Comparison of ENCODE assay signal across 22 cellular contexts in genomic region chr17:68709461-68709860, GRCh38.
DNase-seq lines count a peak whose midpoint lies in the region; ATAC-seq and TF ChIP-seq lines count a peak whose summit lies in the region.
"Had no signal": no experiment of that assay in that cellular context is flagged by ENCODE, and none has a peak within 500 bp of the region (broad histone marks: within the 10 kb centered on the region; RNA-seq: fewer than 3 reads in every experiment).

No MANE protein-coding gene starts in this region.

- H3K79me1 ChIP-seq in mesenchymal stem cell (replicated peaks; ENCODE audit: low read length, poor library complexity, severe bottlenecking): no peaks in the 10 kb centered on the region

- no peak overlapping the region for H3K14ac ChIP-seq in mesenchymal stem cell (ENCODE audit: low read length in 2 of 2)

- no peak for TF ChIP-seq POLR2A in vagina (IDR thresholded peaks at IDR 0.05)

- H3K4me1 ChIP-seq in left ventricle myocardium inferior (peaks cover 7% of the 10 kb centered on the region), adipocyte (ENCODE audit: control insufficient read depth, insufficient read depth, low read length) (peaks cover 39% of the 10 kb centered on the region), mesenchymal stem cell (ENCODE audit: control insufficient read depth, insufficient read depth, low read depth, low read length) (no peaks in the 10 kb centered on the region), vagina (peaks cover 36% of the 10 kb centered on the region)
- H3K4me1 ChIP-seq: BE2C had no signal

- peaks cover 11% of the 10 kb centered on the region for H3K27me3 ChIP-seq in left ventricle myocardium inferior (ENCODE audit: low read depth)
- no peaks in the 10 kb centered on the region for H3K27me3 ChIP-seq in adipocyte (replicated peaks; ENCODE audit: control insufficient read depth, insufficient read depth, low read length)
- H3K27me3 ChIP-seq in mesenchymal stem cell (ENCODE audit: control insufficient read depth in 1 of 2, insufficient read depth in 1 of 2, low read length in 2 of 2): peaks cover 0 to 13% of the 10 kb centered on the region in 2 experiments
- H3K27me3 ChIP-seq in vagina: no peaks in the 10 kb centered on the region

- no peak overlapping the region for H3K23ac ChIP-seq in mesenchymal stem cell (ENCODE audit: low read length in 2 of 2)

- H2BK120ac ChIP-seq in mesenchymal stem cell (ENCODE audit: low read depth, low read length): no peak overlapping the region

- no peak overlapping the region for H2AFZ ChIP-seq in mesenchymal stem cell (ENCODE audit: low read depth, low read length)

- no peak overlapping the region for H4K91ac ChIP-seq in mesenchymal stem cell (ENCODE audit: low read length)

- no peak overlapping the region for H3K4ac ChIP-seq in mesenchymal stem cell (ENCODE audit: low read depth in 1 of 2, low read length in 2 of 2)

- H3K9ac ChIP-seq in adipocyte (ENCODE audit: low read length): peak overlapping the region; percentile 43
- H3K9ac ChIP-seq in mesenchymal stem cell (ENCODE audit: low read length): peak overlapping the region; percentile 80

- H3K9me3 ChIP-seq in left ventricle myocardium inferior (replicated peaks) (no peaks in the 10 kb centered on the region), adipocyte (ENCODE audit: control insufficient read depth, low read length) (no peaks in the 10 kb centered on the region), mesenchymal stem cell (ENCODE audit: control insufficient read depth, low read length) (no peaks in the 10 kb centered on the region), vagina (no peaks in the 10 kb centered on the region)
- H3K9me3 ChIP-seq: BE2C had no signal

- no peak overlapping the region for H2AK5ac ChIP-seq in mesenchymal stem cell (ENCODE audit: low read length, severe bottlenecking)

- H4K8ac ChIP-seq in mesenchymal stem cell (ENCODE audit: low read length): no peak overlapping the region

- H3K4me2 ChIP-seq in mesenchymal stem cell (ENCODE audit: low read length, poor library complexity, severe bottlenecking): no peak overlapping the region

- peak overlapping the region in 1 of 2 experiments; percentile 45 for H2BK12ac ChIP-seq in mesenchymal stem cell (ENCODE audit: low read length in 2 of 2)

- no peaks in the 10 kb centered on the region for H3K36me3 ChIP-seq in left ventricle myocardium inferior
- H3K36me3 ChIP-seq in adipocyte (ENCODE audit: control insufficient read depth, insufficient read depth, low read length, severe bottlenecking): no peaks in the 10 kb centered on the region
- H3K36me3 ChIP-seq in mesenchymal stem cell (ENCODE audit: control insufficient read depth in 1 of 2, insufficient read depth in 2 of 2, low read depth in 1 of 2, low read length in 2 of 2): no peaks in the 10 kb centered on the region
- H3K36me3 ChIP-seq in vagina: no peaks in the 10 kb centered on the region
- H3K36me3 ChIP-seq: BE2C had no signal

- H3K18ac ChIP-seq in mesenchymal stem cell (ENCODE audit: low read depth in 1 of 2, low read length in 2 of 2): no peak overlapping the region

- ATAC-seq in left cardiac atrium: no peak
- ATAC-seq: HCT116, HepG2 had no signal

- no peak overlapping the region for H2BK5ac ChIP-seq in mesenchymal stem cell (ENCODE audit: low read depth, low read length, poor library complexity, severe bottlenecking)

- TF ChIP-seq CTCF in left ventricle myocardium inferior (IDR thresholded peaks at IDR 0.05; ENCODE audit: borderline replicate concordance) (no peak), vagina (IDR thresholded peaks at IDR 0.05) (no peak), coronary artery (IDR thresholded peaks at IDR 0.05) (no peak)

- H3K27ac ChIP-seq in left ventricle myocardium inferior (replicated peaks) (peak overlapping the region; percentile 64), mesenchymal stem cell (ENCODE audit: low read length, poor library complexity, severe bottlenecking) (no peak overlapping the region), vagina (peak overlapping the region; percentile 56), coronary artery (no peak overlapping the region)

- DNase-seq in left ventricle myocardium inferior (no peak), left cardiac atrium (no peak), adipocyte (ENCODE audit: low read depth) (no peak), mesenchymal stem cell (no peak), vagina (ENCODE audit: extremely low spot score in 2 of 2) (no peak), coronary artery (ENCODE audit: low spot score) (no peak), AML-193 (lab: John Stamatoyannopoulos, UW) (no peak)
- DNase-seq in activated CD4-positive, CD25-positive, alpha-beta regulatory T cell treated with anti-CD3 and anti-CD28 coated beads, Interleukin-2, amount 50 U/mL, for 72 hours: no peak
- DNase-seq: 8988T; BE2C; C1 segment of cervical spinal cord; CD4-positive, CD25-positive, alpha-beta regulatory T cell; CD8-positive, alpha-beta memory T cell; COR-L47; DMS 273 treated with DMSO at 0.1 percent for 48 hours; DMS53; GDM1; GOT3; H7; HFFc6 had no signal

- no peak overlapping the region for H2BK15ac ChIP-seq in mesenchymal stem cell (ENCODE audit: low read depth, poor library complexity, severe bottlenecking)

- WGBS in mesenchymal stem cell: 88% methylated on average over 6 of the region's 6 CpGs

- H3K4me3 ChIP-seq in left ventricle myocardium inferior (no peak overlapping the region), adipocyte (ENCODE audit: low read length) (peak overlapping the region; percentile 66), mesenchymal stem cell (ENCODE audit: insufficient read depth in 1 of 2, low read depth in 1 of 2, low read length in 2 of 2) (no peak overlapping the region), vagina (no peak overlapping the region), coronary artery (no peak overlapping the region)

- intact Hi-C loops in left ventricle myocardium inferior (cut with micrococcal nuclease): no loop called here
- intact Hi-C loops in left cardiac atrium (cut with DNase I): no loop called here
- intact Hi-C loops in vagina (cut with DNase I): no loop called here

Comparison
In these comparisons a context has a peak if more than half of its experiments do, and no peak if none do; other contexts are left out.
1. H3K27ac ChIP-seq: peak in left ventricle myocardium inferior (single experiment) and vagina (single experiment); none in mesenchymal stem cell (single experiment) and coronary artery (0 of 2).